ENCODE assay signal across 25 cellular contexts in genomic region chr6:104173680-104174079, GRCh38.
DNase-seq lines count a peak whose midpoint lies in the region; ATAC-seq, FAIRE-seq and TF ChIP-seq lines count a peak whose summit lies in the region.
"Had no signal": no experiment of that assay in that cellular context is flagged by ENCODE, and none has a peak within 500 bp of the region (broad histone marks: within the 10 kb centered on the region; RNA-seq: fewer than 3 reads in every experiment).

No MANE protein-coding gene starts in this region.

- H2BK20ac ChIP-seq in H9 (ENCODE audit: low read depth, low read length, poor library complexity, severe bottlenecking), result no peak overlapping the region

- TF ChIP-seq POLR2A in HepG2 (IDR thresholded peaks at IDR 0.05; ENCODE audit: insufficient read depth in 1 of 2, low read depth in 2 of 2, low read length in 2 of 2), result no peak
- TF ChIP-seq POLR2A in right lobe of liver (IDR thresholded peaks at IDR 0.05), result no peak

- no peak overlapping the region for H4K5ac ChIP-seq in H9 (ENCODE audit: insufficient read length, low read depth, low read length)

- no peaks in the 10 kb centered on the region for H3K79me1 ChIP-seq in H9 (ENCODE audit: insufficient read depth, low read depth, low read length, poor library complexity, severe bottlenecking)

- H2AK5ac ChIP-seq in H9 (ENCODE audit: insufficient read length, low read length), result no peak overlapping the region

- no peak for FAIRE-seq in HepG2 (lab: Jason Lieb, UNC)
- FAIRE-seq: A549, D721Med, GM12878 had no signal

- no peaks in the 10 kb centered on the region for H4K20me1 ChIP-seq in HepG2 (ENCODE audit: insufficient read depth, low read length)
- H4K20me1 ChIP-seq in H9 (ENCODE audit: control insufficient read depth, insufficient read depth, insufficient read length), result no peaks in the 10 kb centered on the region
- H4K20me1 ChIP-seq: BLaER1 treated with 17β-estradiol and CSF1 and Interleukin-3, amounts not matched to agents 10 nM and 100 nM had no signal

- H3K27ac ChIP-seq in liver (ENCODE audit: low read depth in 1 of 2, low read length in 2 of 2) (no peak overlapping the region), HepG2 (ENCODE audit: extremely low read length, insufficient read depth, low read length) (no peak overlapping the region), right lobe of liver (no peak overlapping the region), H9 (ENCODE audit: insufficient read length, low read depth, low read length) (no peak overlapping the region)
- H3K27ac ChIP-seq: A549; BLaER1 treated with 17β-estradiol and CSF1 and Interleukin-3, amounts not matched to agents 10 nM and 100 nM had no signal

- no peak for TF ChIP-seq EP300 in HepG2 (IDR thresholded peaks at IDR 0.05; ENCODE audit: low read depth in 2 of 2, low read length in 2 of 2)
- TF ChIP-seq EP300 in HepG2 (CRISPR knock-in tag; IDR thresholded peaks at IDR 0.05; ENCODE audit: borderline replicate concordance), result no peak

- H3K4me1 Mint-ChIP-seq in H9, result peaks cover 7 to 15% of the 10 kb centered on the region in 2 experiments
- H3K4me1 Mint-ChIP-seq: CD14-positive monocyte; CD8-positive, alpha-beta memory T cell had no signal

- H3K23me2 ChIP-seq in H9 (ENCODE audit: insufficient read length, low read depth, low read length, poor library complexity, severe bottlenecking), result no peaks in the 10 kb centered on the region

- H2BK15ac ChIP-seq in H9 (ENCODE audit: low read depth, low read length), result no peak overlapping the region

- no peak overlapping the region for H2BK5ac ChIP-seq in H9 (ENCODE audit: insufficient read length, low read length)

- no peaks in the 10 kb centered on the region for H3K9me3 Mint-ChIP-seq in H9
- H3K9me3 Mint-ChIP-seq: CD4-positive, alpha-beta T cell had no signal

- no peak overlapping the region for H3K14ac ChIP-seq in H9 (ENCODE audit: insufficient read depth, low read length)

- H3K36me3 ChIP-seq in liver (ENCODE audit: control insufficient read depth in 4 of 4, insufficient read depth in 3 of 4, low read depth in 1 of 4, low read length in 3 of 4) (no peaks in the 10 kb centered on the region), HepG2 (replicated peaks in 1 of 2; ENCODE audit: control insufficient read depth in 1 of 2, insufficient read depth in 2 of 2, low read length in 2 of 2) (no peaks in the 10 kb centered on the region), right lobe of liver (no peaks in the 10 kb centered on the region)
- H3K36me3 ChIP-seq: BE2C; BLaER1 treated with 17β-estradiol and CSF1 and Interleukin-3, amounts not matched to agents 10 nM and 100 nM had no signal

- POLR2A ChIA-PET in HepG2 (lab: Yijun Ruan, JAX), result no interaction called here

- H3K4ac ChIP-seq in H9 (ENCODE audit: low read depth, low read length), result no peak overlapping the region

- H3K79me2 ChIP-seq in HepG2 (ENCODE audit: insufficient read depth, low read length) (no peaks in the 10 kb centered on the region), H9 (ENCODE audit: insufficient read depth, low read length) (no peaks in the 10 kb centered on the region)

- H3K4me3 Mint-ChIP-seq in H9, result no peak overlapping the region
- H3K4me3 Mint-ChIP-seq: CD14-positive monocyte; CD4-positive, alpha-beta T cell; CD8-positive, alpha-beta memory T cell; HFFc6 had no signal

- H2BK12ac ChIP-seq in H9 (ENCODE audit: insufficient read length, low read depth, low read length), result no peak overlapping the region

- no peak overlapping the region for H3T11ph ChIP-seq in H9 (ENCODE audit: low read length)

- CTCF ChIA-PET in HepG2 (lab: Yijun Ruan, JAX; ENCODE audit: low intra/inter-chr PET ratio, low total read pairs), result no interaction called here

- H2BK120ac ChIP-seq in H9 (ENCODE audit: low read depth, low read length, poor library complexity, severe bottlenecking), result no peak overlapping the region

- no peak overlapping the region for H3K18ac ChIP-seq in H9 (ENCODE audit: insufficient read length, low read depth, low read length)

- no peaks in the 10 kb centered on the region for H3K27me3 Mint-ChIP-seq in H9 (ENCODE audit: low read depth)
- H3K27me3 Mint-ChIP-seq: CD4-positive, alpha-beta T cell; CD8-positive, alpha-beta memory T cell had no signal

- DNase-seq in HepG2 (ENCODE audit: low spot score) (no peak), NCI-H526 treated with DMSO at 0.1 percent for 48 hours (lab: John Stamatoyannopoulos, UW) (peak; percentile 51), right lobe of liver (no peak), NCI-H510A (lab: John Stamatoyannopoulos, UW) (no peak), H9 (no peak)
- DNase-seq: 8988T; ACHN; AML-193; BE2C; CD4-positive, alpha-beta T cell; CD8-positive, alpha-beta memory T cell; DMS 273 treated with DMSO at 0.1 percent for 48 hours; DMS79; EL; GDM1; GOT3; H7; HFFc6 had no signal

- ATAC-seq in HepG2, result no peak
- ATAC-seq in right lobe of liver, result peak; percentile 48 to 97 (median 74)
- ATAC-seq in HG02610 (IDR thresholded peaks at IDR 0.05; ENCODE audit: unreplicated experiment), result no peak
- ATAC-seq: A549, GM12878 had no signal

- no peaks in the 10 kb centered on the region for H3K36me3 Mint-ChIP-seq in H9 (ENCODE audit: insufficient read depth in 1 of 3, low read depth in 3 of 3)
- H3K36me3 Mint-ChIP-seq: CD14-positive monocyte; CD8-positive, alpha-beta memory T cell had no signal

- TF ChIP-seq CTCF in liver (IDR thresholded peaks at IDR 0.05; ENCODE audit: low read depth, low read length, missing input control) (no peak), HepG2 (CRISPR knock-in tag; IDR thresholded peaks at IDR 0.05) (no peak), right lobe of liver (IDR thresholded peaks at IDR 0.05) (no peak), H9 (conservative IDR thresholded peaks at IDR 0.05) (no peak)

- H4K91ac ChIP-seq in H9 (ENCODE audit: insufficient read length, low read depth, low read length), result no peak overlapping the region

- no peak overlapping the region for H3K27ac Mint-ChIP-seq in H9
- H3K27ac Mint-ChIP-seq: CD14-positive monocyte; CD4-positive, alpha-beta T cell; CD8-positive, alpha-beta memory T cell; HFFc6 had no signal

- intact Hi-C loops in HepG2 (cut with micrococcal nuclease; ENCODE audit: unreplicated experiment) (no loop called here), right lobe of liver (cut with DNase I) (no loop called here)

- H3K4me3 ChIP-seq in liver (ENCODE audit: low read depth in 1 of 3, low read length in 3 of 3) (no peak overlapping the region), HepG2 (replicated peaks in 1 of 3; ENCODE audit: insufficient read depth in 1 of 3, low read depth in 2 of 3, low read length in 3 of 3) (no peak overlapping the region), right lobe of liver (no peak overlapping the region)
- H3K4me3 ChIP-seq: A549; BLaER1 treated with 17β-estradiol and CSF1 and Interleukin-3, amounts not matched to agents 10 nM and 100 nM; GM12878 had no signal

- H2AFZ ChIP-seq in HepG2 (ENCODE audit: low read length) (no peak overlapping the region), H9 (ENCODE audit: low read length) (no peak overlapping the region)

- no peak overlapping the region for H3K56ac ChIP-seq in H9 (ENCODE audit: insufficient read length, low read depth, low read length)

- H3K23ac ChIP-seq in H9 (ENCODE audit: insufficient read length, low read depth, low read length), result no peak overlapping the region

- BruUV-seq in HepG2 (replicated peaks; lab: Mats Ljungman, UMichigan), result no TSS peak

- H3K4me1 ChIP-seq in liver (ENCODE audit: control insufficient read depth in 4 of 4, insufficient read depth in 4 of 4, low read length in 3 of 4) (peaks cover 0 to 3% (median 0%) of the 10 kb centered on the region in 4 donors), HepG2 (ENCODE audit: insufficient read depth, low read length) (no peaks in the 10 kb centered on the region), right lobe of liver (peaks cover 0 to 8% (median 0%) of the 10 kb centered on the region in 4 donors), H9 (ENCODE audit: insufficient read depth, low read length) (no peaks in the 10 kb centered on the region; the same call in 1 of the 2 replicates)
- H3K4me1 ChIP-seq: A549, BE2C had no signal

- H3K9me3 ChIP-seq in liver (ENCODE audit: control insufficient read depth in 4 of 4, low read length in 3 of 4) (no peaks in the 10 kb centered on the region), HepG2 (ENCODE audit: low read length) (no peaks in the 10 kb centered on the region), right lobe of liver (no peaks in the 10 kb centered on the region), H9 (ENCODE audit: control insufficient read depth, low read depth, low read length) (no peaks in the 10 kb centered on the region)
- H3K9me3 ChIP-seq: A549; BE2C; BLaER1 treated with 17β-estradiol and CSF1 and Interleukin-3, amounts not matched to agents 10 nM and 100 nM had no signal

- no peak overlapping the region for H3K9ac ChIP-seq in liver (ENCODE audit: low read depth in 1 of 2, low read length in 2 of 2)
- no peak overlapping the region for H3K9ac ChIP-seq in HepG2 (ENCODE audit: insufficient read depth, low read depth, low read length)
- H3K9ac ChIP-seq in H9 (ENCODE audit: extremely low read depth, insufficient read length, low read length), result no peak overlapping the region
- H3K9ac ChIP-seq: BLaER1 treated with 17β-estradiol and CSF1 and Interleukin-3, amounts not matched to agents 10 nM and 100 nM had no signal

- no peaks in the 10 kb centered on the region for H3K27me3 ChIP-seq in liver (ENCODE audit: control insufficient read depth in 4 of 4, insufficient read depth in 4 of 4, low read length in 3 of 4)
- no peaks in the 10 kb centered on the region; a peak in 1 of 5 replicates for H3K27me3 ChIP-seq in HepG2 (ENCODE audit: control insufficient read depth in 1 of 2, insufficient read depth in 2 of 2, low read length in 2 of 2)
- H3K27me3 ChIP-seq in right lobe of liver, result no peaks in the 10 kb centered on the region
- no peaks in the 10 kb centered on the region for H3K27me3 ChIP-seq in H9 (ENCODE audit: insufficient read depth, low read length)
- H3K27me3 ChIP-seq: BE2C; BLaER1 treated with 17β-estradiol and CSF1 and Interleukin-3, amounts not matched to agents 10 nM and 100 nM had no signal

- in situ Hi-C loops in HepG2 (cut with HindIII; ENCODE audit: extremely low pct_ligation_motif_present, low pct_unique_long_range_greater_than_20kb), result no loop called here

- 31% methylated on average over 1 of the region's 1 CpG for WGBS in liver
- WGBS in HepG2 (ENCODE audit: low lambda C conversion rate), result 0% methylated on average over 1 of the region's 1 CpG
- 21% methylated on average over 1 of the region's 1 CpG for WGBS in right lobe of liver (ENCODE audit: insufficient coverage, low coverage, low lambda C conversion rate, missing lambda C conversion rate)
- WGBS in H9 (ENCODE audit: extremely low coverage, insufficient read length, low lambda C conversion rate), result no CpG with 5 or more reads among the region's 1 CpG

- H4K8ac ChIP-seq in H9 (replicated peaks; ENCODE audit: insufficient read length, low read depth, low read length), result no peak overlapping the region

- H3K4me2 ChIP-seq in HepG2 (ENCODE audit: low read depth, low read length) (no peak overlapping the region), H9 (ENCODE audit: insufficient read depth, insufficient read length, low read length) (no peak overlapping the region)
- H3K4me2 ChIP-seq: A549; BLaER1 treated with 17β-estradiol and CSF1 and Interleukin-3, amounts not matched to agents 10 nM and 100 nM had no signal

- TF ChIP-seq RAD21 in liver (IDR thresholded peaks at IDR 0.05) (peak in 1 of 2 donors; percentile 27), HepG2 (CRISPR knock-in tag; IDR thresholded peaks at IDR 0.05) (no peak)

TF ChIP-seq in HepG2, 621 proteins besides CTCF, POLR2A, EP300 and RAD21 (continues in another document):
- no peak for TF ChIP-seq ZSCAN31 (CRISPR knock-in tag; IDR thresholded peaks at IDR 0.05; ENCODE audit: low read depth)

Comparison
In these comparisons a context has a peak if more than half of its experiments do, and no peak if none do; other contexts are left out.
1. ATAC-seq: peak in right lobe of liver (4 of 4); none in HepG2 (single experiment) and HG02610 (single experiment).